ENCODE assay signal across 9 cellular contexts in the genomic region with DNA sequence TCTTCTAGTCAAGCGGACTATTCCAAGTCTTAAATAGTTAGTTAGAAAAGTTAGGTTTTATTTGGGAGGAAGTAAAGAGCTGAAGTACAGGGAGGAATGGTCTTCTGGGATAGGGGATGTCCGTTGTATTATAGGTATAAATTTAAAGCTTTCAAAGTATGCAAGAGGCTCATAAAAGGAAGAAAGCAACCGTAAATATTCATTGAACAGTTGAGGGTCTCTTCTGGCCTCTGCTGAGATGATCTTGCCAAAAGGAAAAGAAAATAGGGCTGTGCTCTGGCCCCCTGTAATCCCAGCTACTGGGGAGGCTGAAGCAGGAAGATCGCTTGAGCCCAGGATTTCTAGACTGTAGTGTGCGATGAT. TPM values are rescaled to one million over a fixed set of nuclear protein-coding genes. Genes with fewer than 3 reads are reported as not detected.
A peak's percentile ranks its signal among the peaks of the same experiment; 100 is the strongest.
DNase-seq lines count a peak whose midpoint lies in the region; ATAC-seq and TF ChIP-seq lines count a peak whose summit lies in the region.
"Had no signal": no experiment of that assay in that cellular context is flagged by ENCODE, and none has a peak within 500 bp of the region (broad histone marks: within the 10 kb centered on the region; RNA-seq: fewer than 3 reads in every experiment).

No MANE protein-coding gene starts in this region.

- DNase-seq in T-helper 1 cell (no peak), suprapubic skin (ENCODE audit: low spot score in 2 of 2) (no peak), NCI-H1048 (lab: John Stamatoyannopoulos, UW) (no peak), NCI-H526 treated with DMSO at 0.1 percent for 48 hours (lab: John Stamatoyannopoulos, UW) (no peak)

- H3K36me3 ChIP-seq in iPS-20b (ENCODE audit: insufficient read depth, low read depth, low read length): 0 out of 2 replicates have a peak, but pooled peaks cover 3% of the 10 kb centered on the region
- no peaks in the 10 kb centered on the region for H3K36me3 ChIP-seq in suprapubic skin

- TF ChIP-seq POLR2A in suprapubic skin (IDR thresholded peaks at IDR 0.05): no peak

- peaks cover 9% of the 10 kb centered on the region for H3K36me3 Mint-ChIP-seq in T-helper 1 cell treated with Interleukin-12 subunit alpha and Interleukin-12 subunit beta and Interleukin-4 antibody, amounts not matched to agents 30 μg/mL and 1 μg/mL, for 36 hours (ENCODE audit: low read depth)
- H3K36me3 Mint-ChIP-seq in activated T-helper 17 cell treated with anti-CD3 and anti-CD28 coated beads, Interleukin-2, amount 50 U/mL, for 72 hours (ENCODE audit: low read depth): no peaks in the 10 kb centered on the region

- H3K9me3 ChIP-seq in iPS-20b (ENCODE audit: insufficient read depth, low read depth, low read length) (0 out of 2 replicates have a peak, but pooled peaks cover 3% of the 10 kb centered on the region), suprapubic skin (no peaks in the 10 kb centered on the region)

- H3K27ac Mint-ChIP-seq in T-helper 1 cell treated with Interleukin-12 subunit alpha and Interleukin-12 subunit beta and Interleukin-4 antibody, amounts not matched to agents 30 μg/mL and 1 μg/mL, for 36 hours: peak overlapping the region; percentile 87
- H3K27ac Mint-ChIP-seq in activated T-helper 17 cell treated with anti-CD3 and anti-CD28 coated beads, Interleukin-2, amount 50 U/mL, for 72 hours: peak overlapping the region; percentile 95

- TF ChIP-seq EP300 in suprapubic skin (IDR thresholded peaks at IDR 0.05): no peak

- H3K4me3 ChIP-seq in iPS-20b (ENCODE audit: low read length) (peak overlapping the region; percentile 98), suprapubic skin (peak overlapping the region; percentile 82)

- peak overlapping the region; percentile 88 for H3K4me3 Mint-ChIP-seq in T-helper 1 cell treated with Interleukin-12 subunit alpha and Interleukin-12 subunit beta and Interleukin-4 antibody, amounts not matched to agents 30 μg/mL and 1 μg/mL, for 36 hours
- peak overlapping the region; percentile 92 for H3K4me3 Mint-ChIP-seq in activated T-helper 17 cell treated with anti-CD3 and anti-CD28 coated beads, Interleukin-2, amount 50 U/mL, for 72 hours

- H3K4me1 ChIP-seq in iPS-20b (ENCODE audit: insufficient read depth, low read length) (peaks cover 8% of the 10 kb centered on the region; the same call in 1 of the 2 replicates), suprapubic skin (peaks cover 12% of the 10 kb centered on the region)

- H3K27me3 ChIP-seq in iPS-20b (ENCODE audit: insufficient read depth, low read length) (no peaks in the 10 kb centered on the region), suprapubic skin (no peaks in the 10 kb centered on the region)

- peak overlapping the region; percentile 99 for H3K9ac ChIP-seq in iPS-20b (ENCODE audit: low read depth, low read length)

- no peak for ATAC-seq in activated T-helper 17 cell treated with anti-CD3 and anti-CD28 coated beads, Interleukin-2, amount 50 U/mL, for 72 hours (replicated peaks)
- no peak for ATAC-seq in GM21526 (IDR thresholded peaks at IDR 0.05; ENCODE audit: low FRiP score, unreplicated experiment)

- H3K27ac ChIP-seq in iPS-20b (ENCODE audit: low read length) (peak overlapping the region; percentile 95), suprapubic skin (peak overlapping the region; percentile 87)

- TF ChIP-seq CTCF in suprapubic skin (IDR thresholded peaks at IDR 0.05): no peak

- H3K27me3 Mint-ChIP-seq in T-helper 1 cell treated with Interleukin-12 subunit alpha and Interleukin-12 subunit beta and Interleukin-4 antibody, amounts not matched to agents 30 μg/mL and 1 μg/mL, for 36 hours (ENCODE audit: low read depth): no peaks in the 10 kb centered on the region
- H3K27me3 Mint-ChIP-seq in activated T-helper 17 cell treated with anti-CD3 and anti-CD28 coated beads, Interleukin-2, amount 50 U/mL, for 72 hours: no peaks in the 10 kb centered on the region

- H3K4me1 Mint-ChIP-seq in T-helper 1 cell treated with Interleukin-12 subunit alpha and Interleukin-12 subunit beta and Interleukin-4 antibody, amounts not matched to agents 30 μg/mL and 1 μg/mL, for 36 hours (ENCODE audit: low read depth): peaks cover 14% of the 10 kb centered on the region
- H3K4me1 Mint-ChIP-seq in activated T-helper 17 cell treated with anti-CD3 and anti-CD28 coated beads, Interleukin-2, amount 50 U/mL, for 72 hours: peaks cover 12% of the 10 kb centered on the region

- no peaks in the 10 kb centered on the region for H3K9me3 Mint-ChIP-seq in T-helper 1 cell treated with Interleukin-12 subunit alpha and Interleukin-12 subunit beta and Interleukin-4 antibody, amounts not matched to agents 30 μg/mL and 1 μg/mL, for 36 hours
- no peaks in the 10 kb centered on the region for H3K9me3 Mint-ChIP-seq in activated T-helper 17 cell treated with anti-CD3 and anti-CD28 coated beads, Interleukin-2, amount 50 U/mL, for 72 hours

- WGBS in suprapubic skin: 27% methylated on average over 5 of the region's 5 CpGs

RNA-seq across cellular contexts. Expression of gene TIMELESS, which starts 0.4 kb away (rescaled TPM):
- total RNA-seq in activated T-helper 17 cell treated with anti-CD3 and anti-CD28 coated beads, Interleukin-2, amount 50 U/mL, for 72 hours: 10 to 100 TPM; 36.6 to 57.4 TPM
- total RNA-seq in suprapubic skin: 1 to 10 TPM; 5.4 to 7.1 (median 6.2) TPM

RNA-seq across cellular contexts. Expression of gene MIP, which starts 4.9 kb away (rescaled TPM):
- total RNA-seq in activated T-helper 17 cell treated with anti-CD3 and anti-CD28 coated beads, Interleukin-2, amount 50 U/mL, for 72 hours: not detected
- not detected for total RNA-seq in suprapubic skin
- total RNA-seq: Daoy had no signal

RNA-seq across cellular contexts. Expression of gene SPRYD4, which starts 18.8 kb away (rescaled TPM):
- total RNA-seq in activated T-helper 17 cell treated with anti-CD3 and anti-CD28 coated beads, Interleukin-2, amount 50 U/mL, for 72 hours: 1 to 10 TPM; 3.9 to 4.2 TPM
- 1 to 10 TPM; 2.8 to 4.8 (median 2.9) TPM for total RNA-seq in suprapubic skin

RNA-seq across cellular contexts. Expression of gene GLS2, which starts 38.4 kb away (rescaled TPM):
- 1 to 10 TPM; 1.3 to 4.7 TPM for total RNA-seq in activated T-helper 17 cell treated with anti-CD3 and anti-CD28 coated beads, Interleukin-2, amount 50 U/mL, for 72 hours
- 10 to 100 TPM in 2 of 4 donors, 1 to 10 TPM in 2; 7.9 to 23.9 (median 10.5) TPM for total RNA-seq in suprapubic skin

Comparison
In these comparisons a context has a peak if more than half of its experiments do, and no peak if none do; other contexts are left out.
1. RNA of gene TIMELESS, which starts 0.4 kb away (total RNA-seq): 36.6 to 57.4 TPM in activated T-helper 17 cell treated with anti-CD3 and anti-CD28 coated beads, Interleukin-2, amount 50 U/mL, for 72 hours; 5.4 to 7.1 TPM in suprapubic skin; every median in the first group is over 4 times any median in the second.